20 cellular contexts compared by ENCODE assay signal in the genomic region with DNA sequence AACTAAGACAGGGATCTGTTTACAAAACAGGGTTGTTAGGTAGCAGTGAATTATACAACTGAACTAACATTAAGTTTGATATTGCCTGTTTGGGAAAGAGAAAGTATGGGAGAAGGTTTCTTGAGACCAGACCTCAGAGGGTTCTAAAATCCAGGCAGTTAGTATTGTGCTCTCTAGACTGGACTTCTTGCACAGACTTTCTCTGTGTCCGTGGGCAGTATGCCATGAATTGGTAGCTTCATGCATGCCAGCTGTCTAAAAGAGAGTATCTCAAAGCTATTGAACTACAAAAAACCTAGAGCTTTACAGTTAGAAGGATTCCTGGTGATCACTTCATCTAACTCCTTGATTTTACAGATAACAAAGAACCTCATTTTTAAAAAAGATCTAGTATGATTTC. TPM values are rescaled to one million over a fixed set of nuclear protein-coding genes. Genes with fewer than 3 reads are reported as not detected.
DNase-seq lines count a peak whose midpoint lies in the region.
"Had no signal": no experiment of that assay in that cellular context is flagged by ENCODE, and none has a peak within 500 bp of the region (broad histone marks: within the 10 kb centered on the region; RNA-seq: fewer than 3 reads in every experiment).

No MANE protein-coding gene starts in this region.

- DNase-seq in G401 (ENCODE audit: low spot score) (peak; percentile 7), M059J (ENCODE audit: low read depth) (peak; percentile 8), fibroblast of peridontal ligament (ENCODE audit: extremely low read depth) (peak; percentile 5), superior temporal gyrus (ENCODE audit: extremely low spot score) (peak; percentile 20), hepatic stellate cell (ENCODE audit: low spot score) (no peak), germinal center (ENCODE audit: low spot score) (no peak)
- no peak for DNase-seq in stimulated activated CD4-positive, alpha-beta T cell treated with anti-CD3 and anti-CD28 coated beads, Interleukin-2, amount 100 ng/mL, for 48 hours
- DNase-seq: Caco-2; CD8-positive, alpha-beta T cell; DND-41; H9; PC-3; SW 1271 had no signal

- in situ Hi-C loops in G401 (cut with HindIII; ENCODE audit: low sequenced_read_pairs) = no loop called here

RNA-seq across cellular contexts. Expression of a gene that starts 12.5 kb away (rescaled TPM):
- not detected in 2 replicates for total RNA-seq in G401 (2014; rRNA removed; shearing (Covaris generic))
- not detected in 2 replicates for total RNA-seq in M059J (2014; rRNA removed; shearing (Covaris generic))
- total RNA-seq: A673; B cell; Caco-2; CD8-positive, alpha-beta T cell; GM23338; H9; HT1080; K562; LHCN-M2; NCI-H460; PC-3 had no signal

RNA-seq across cellular contexts. Expression of a gene that starts 42.8 kb away (rescaled TPM):
- 9.5 and 16.4 TPM in 2 replicates for total RNA-seq in G401 (2014; rRNA removed; shearing (Covaris generic))
- 33.0 and 33.9 TPM in 2 replicates for total RNA-seq in M059J (2014; rRNA removed; shearing (Covaris generic))

RNA-seq across cellular contexts. Expression of a gene that starts 54.1 kb away (rescaled TPM):
- total RNA-seq in G401 (2014; rRNA removed; shearing (Covaris generic)) = not detected in 2 replicates
- not detected in 2 replicates for total RNA-seq in M059J (2014; rRNA removed; shearing (Covaris generic))
- total RNA-seq: A673; B cell; CD8-positive, alpha-beta T cell; GM23338; H9; HT1080; K562; LHCN-M2; NCI-H460 had no signal

Comparison
In these comparisons a context has a peak if more than half of its experiments do, and no peak if none do; other contexts are left out.
1. DNase-seq: peak in G401 (single experiment), M059J (single experiment), fibroblast of peridontal ligament (single experiment) and superior temporal gyrus (single experiment); none in hepatic stellate cell (single experiment), stimulated activated CD4-positive, alpha-beta T cell treated with anti-CD3 and anti-CD28 coated beads, Interleukin-2, amount 100 ng/mL, for 48 hours (0 of 2) and germinal center (single experiment).